ENCODE assay signal across 13 cellular contexts in the genomic region with DNA sequence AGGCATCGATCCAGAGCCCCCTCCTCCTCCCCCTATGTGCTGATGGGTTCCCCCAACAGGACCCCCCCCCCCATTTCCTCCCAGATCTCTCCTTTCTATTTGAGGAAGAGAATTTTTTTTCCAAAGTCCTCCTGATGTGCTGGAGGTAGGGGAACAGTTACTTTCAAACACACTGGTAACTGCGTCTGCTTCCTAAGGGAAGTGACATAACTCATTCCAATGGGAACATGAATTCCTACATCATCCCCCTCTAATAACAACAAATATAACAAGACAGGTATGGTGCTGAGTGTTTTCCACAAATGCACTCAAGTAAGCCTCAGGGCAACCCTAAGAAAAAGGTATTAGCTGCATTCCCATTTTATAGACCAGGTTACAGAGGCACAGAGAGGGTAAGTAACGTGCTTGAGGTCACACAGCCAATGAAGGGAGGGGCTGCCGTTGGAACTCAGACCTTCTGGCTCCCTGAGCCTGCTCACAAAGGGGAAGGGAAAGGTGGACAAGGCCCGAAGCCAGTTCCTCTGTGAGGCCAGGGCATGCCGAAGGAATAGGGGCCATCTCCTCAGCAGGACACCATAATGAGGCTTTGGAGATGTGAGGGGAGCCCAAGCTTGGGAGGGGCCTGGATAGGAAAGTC.
DNase-seq lines count a peak whose midpoint lies in the region; ATAC-seq, FAIRE-seq and TF ChIP-seq lines count a peak whose summit lies in the region.
"Had no signal": no experiment of that assay in that cellular context is flagged by ENCODE, and none has a peak within 500 bp of the region (broad histone marks: within the 10 kb centered on the region; RNA-seq: fewer than 3 reads in every experiment).

No MANE protein-coding gene starts in this region.

- H3K9ac ChIP-seq in K562 (ENCODE audit: insufficient read depth in 1 of 2, low read depth in 2 of 2, low read length in 2 of 2): no peak overlapping the region
- H3K9ac ChIP-seq in stomach smooth muscle (ENCODE audit: low read length in 2 of 2): no peak overlapping the region

- H3K27ac ChIP-seq in K562 (ENCODE audit: extremely low read depth, low read depth, low read length) (no peak overlapping the region), stomach smooth muscle (ENCODE audit: low read length) (peak overlapping the region; percentile 37)
- H3K27ac ChIP-seq: upper lobe of right lung had no signal

- TF ChIP-seq EP300 in K562 (IDR thresholded peaks at IDR 0.05; ENCODE audit: low read length): no peak

- H3K36me3 Mint-ChIP-seq in activated naive CD4-positive, alpha-beta T cell treated with anti-CD3 and anti-CD28 coated beads, Interleukin-2, amount 50 U/mL, for 24 hours: no peaks in the 10 kb centered on the region
- H3K36me3 Mint-ChIP-seq in memory B cell: peaks cover 6% of the 10 kb centered on the region

- POLR2A ChIA-PET in K562 (lab: Yijun Ruan, JAX): no interaction called here

- ATAC-seq in K562 (no peak), memory B cell (ENCODE audit: low read depth) (no peak), GM21619 (IDR thresholded peaks at IDR 0.05; ENCODE audit: unreplicated experiment) (no peak)
- ATAC-seq: upper lobe of right lung had no signal

- TF ChIP-seq RAD21 in K562 (CRISPR knock-in tag; conservative IDR thresholded peaks at IDR 0.05 in 1 of 2, IDR thresholded peaks at IDR 0.05 in 1 of 2): no peak

- intact Hi-C loops in K562 (cut with micrococcal nuclease): loop anchor here (10.0 kb wide), 1 partner anchor 364 kb away; no protein-coding TSS in a partner anchor

- in situ Hi-C loops in K562 (cut with MboI): no loop called here

- H3K27ac Mint-ChIP-seq in activated naive CD4-positive, alpha-beta T cell treated with anti-CD3 and anti-CD28 coated beads, Interleukin-2, amount 50 U/mL, for 24 hours: peak overlapping the region; percentile 49
- peak overlapping the region; percentile 63 for H3K27ac Mint-ChIP-seq in memory B cell
- H3K27ac Mint-ChIP-seq: nephron progenitor cell had no signal

- no peak for TF ChIP-seq POLR2A in K562 (conservative IDR thresholded peaks at IDR 0.05)

- peaks cover 27% of the 10 kb centered on the region for H3K4me1 Mint-ChIP-seq in activated naive CD4-positive, alpha-beta T cell treated with anti-CD3 and anti-CD28 coated beads, Interleukin-2, amount 50 U/mL, for 24 hours
- peaks cover 10% of the 10 kb centered on the region for H3K4me1 Mint-ChIP-seq in memory B cell

- peak overlapping the region; percentile 20 for H3K4me3 Mint-ChIP-seq in activated naive CD4-positive, alpha-beta T cell treated with anti-CD3 and anti-CD28 coated beads, Interleukin-2, amount 50 U/mL, for 24 hours
- no peak overlapping the region for H3K4me3 Mint-ChIP-seq in memory B cell
- H3K4me3 Mint-ChIP-seq: nephron progenitor cell had no signal

- CTCF ChIA-PET in K562 (lab: Yijun Ruan, JAX; ENCODE audit: low intra/inter-chr PET ratio): no interaction called here

- no peak overlapping the region for H3K4me3 ChIP-seq in K562
- H3K4me3 ChIP-seq in stomach smooth muscle (ENCODE audit: low read length in 2 of 2): no peak overlapping the region
- H3K4me3 ChIP-seq: skin epidermis, upper lobe of right lung had no signal

- no peak for FAIRE-seq in K562 (lab: Jason Lieb, UNC)
- FAIRE-seq: RCC 7860 had no signal

- TF ChIP-seq CTCF in K562 (IDR thresholded peaks at IDR 0.05 in 2 of 3, conservative IDR thresholded peaks at IDR 0.05 in 1 of 3; ENCODE audit: insufficient read depth in 2 of 3, low read depth in 1 of 3, low read length in 3 of 3): no peak

- no peaks in the 10 kb centered on the region for H3K27me3 Mint-ChIP-seq in activated naive CD4-positive, alpha-beta T cell treated with anti-CD3 and anti-CD28 coated beads, Interleukin-2, amount 50 U/mL, for 24 hours
- peaks cover 34% of the 10 kb centered on the region for H3K27me3 Mint-ChIP-seq in memory B cell

- H4K20me1 ChIP-seq in K562 (replicated peaks; ENCODE audit: control insufficient read depth, insufficient read depth, low read length): no peaks in the 10 kb centered on the region

- H3K79me2 ChIP-seq in K562 (ENCODE audit: control insufficient read depth, insufficient read depth, low read length): no peaks in the 10 kb centered on the region

- H3K9me1 ChIP-seq in K562 (ENCODE audit: control insufficient read depth, insufficient read depth, low read length): no peaks in the 10 kb centered on the region

- no peak overlapping the region for H3K4me2 ChIP-seq in K562 (ENCODE audit: insufficient read depth, low read length)

- H3K27me3 ChIP-seq in K562 (ENCODE audit: control insufficient read depth in 2 of 2, insufficient read depth in 2 of 2, low read length in 2 of 2): peaks cover 2 to 54% of the 10 kb centered on the region in 2 experiments; a peak in 4 of 5 replicates
- H3K27me3 ChIP-seq in stomach smooth muscle (ENCODE audit: control insufficient read depth in 1 of 2, insufficient read depth in 2 of 2, low read length in 2 of 2): no peaks in the 10 kb centered on the region
- H3K27me3 ChIP-seq: upper lobe of right lung had no signal

- H2AFZ ChIP-seq in K562 (ENCODE audit: low read depth, low read length): no peak overlapping the region

- no peaks in the 10 kb centered on the region for H3K9me3 Mint-ChIP-seq in activated naive CD4-positive, alpha-beta T cell treated with anti-CD3 and anti-CD28 coated beads, Interleukin-2, amount 50 U/mL, for 24 hours
- peaks cover 2% of the 10 kb centered on the region for H3K9me3 Mint-ChIP-seq in memory B cell

- BruUV-seq in K562 (replicated peaks; lab: Mats Ljungman, UMichigan): no TSS peak

- 12% methylated on average over 5 of the region's 6 CpGs for WGBS in K562 (ENCODE audit: insufficient coverage, low coverage, missing lambda C conversion rate)

- H3K9me3 ChIP-seq in K562 (replicated peaks; ENCODE audit: control insufficient read depth, insufficient read depth, low read depth, low read length) (no peaks in the 10 kb centered on the region), stomach smooth muscle (ENCODE audit: control insufficient read depth in 2 of 2, low read length in 2 of 2) (peaks cover 5 to 11% of the 10 kb centered on the region in 2 donors)
- H3K9me3 ChIP-seq: upper lobe of right lung had no signal

- DNase-seq in activated naive CD4-positive, alpha-beta T cell (lab: John Stamatoyannopoulos, UW): no peak
- DNase-seq in K562 (ENCODE audit: extremely low read depth in 1 of 4, low spot score in 3 of 4): no peak
- DNase-seq in memory B cell (ENCODE audit: low spot score in 2 of 2): no peak
- DNase-seq in stimulated activated CD4-positive, alpha-beta T cell treated with anti-CD3 and anti-CD28 coated beads, Interleukin-4, amount 100 ng/mL, for 4 hours: no peak
- no peak for DNase-seq in activated gamma-delta T cell treated with Interleukin-2 at 50 U/mL for 16 hours
- DNase-seq: activated effector memory CD4-positive, alpha-beta T cell treated with Interleukin-2 at 50 U/mL for 16 hours; nephron progenitor cell; upper lobe of right lung had no signal

- H3K4me1 ChIP-seq in K562 (replicated peaks in 1 of 2; ENCODE audit: control insufficient read depth in 2 of 2, insufficient read depth in 2 of 2, low read length in 2 of 2) (peaks cover 0 to 15% of the 10 kb centered on the region in 2 experiments; a peak in 4 of 5 replicates), stomach smooth muscle (ENCODE audit: control insufficient read depth, insufficient read depth, low read length) (peaks cover 31% of the 10 kb centered on the region)

- H3K36me3 ChIP-seq in K562 (ENCODE audit: control insufficient read depth, insufficient read depth, low read length): no peaks in the 10 kb centered on the region
- no peaks in the 10 kb centered on the region for H3K36me3 ChIP-seq in stomach smooth muscle (ENCODE audit: control insufficient read depth in 2 of 2, insufficient read depth in 2 of 2, low read length in 2 of 2)
- H3K36me3 ChIP-seq: upper lobe of right lung had no signal

TF ChIP-seq in K562, 482 proteins besides CTCF, POLR2A, EP300 and RAD21 (continues in another document):
- peak; percentile 82 for TF ChIP-seq BCOR (IDR thresholded peaks at IDR 0.05)
- TF ChIP-seq PPARD (CRISPR knock-in tag; IDR thresholded peaks at IDR 0.05): no peak
- 0 out of 2 replicates have a peak, but pooled peaks have one; percentile 27 for TF ChIP-seq SMARCA5 (IDR thresholded peaks at IDR 0.05)
- TF ChIP-seq HDAC3 (IDR thresholded peaks at IDR 0.05; ENCODE audit: borderline replicate concordance, partially characterized antibody): no peak
- TF ChIP-seq, protein P1, sequence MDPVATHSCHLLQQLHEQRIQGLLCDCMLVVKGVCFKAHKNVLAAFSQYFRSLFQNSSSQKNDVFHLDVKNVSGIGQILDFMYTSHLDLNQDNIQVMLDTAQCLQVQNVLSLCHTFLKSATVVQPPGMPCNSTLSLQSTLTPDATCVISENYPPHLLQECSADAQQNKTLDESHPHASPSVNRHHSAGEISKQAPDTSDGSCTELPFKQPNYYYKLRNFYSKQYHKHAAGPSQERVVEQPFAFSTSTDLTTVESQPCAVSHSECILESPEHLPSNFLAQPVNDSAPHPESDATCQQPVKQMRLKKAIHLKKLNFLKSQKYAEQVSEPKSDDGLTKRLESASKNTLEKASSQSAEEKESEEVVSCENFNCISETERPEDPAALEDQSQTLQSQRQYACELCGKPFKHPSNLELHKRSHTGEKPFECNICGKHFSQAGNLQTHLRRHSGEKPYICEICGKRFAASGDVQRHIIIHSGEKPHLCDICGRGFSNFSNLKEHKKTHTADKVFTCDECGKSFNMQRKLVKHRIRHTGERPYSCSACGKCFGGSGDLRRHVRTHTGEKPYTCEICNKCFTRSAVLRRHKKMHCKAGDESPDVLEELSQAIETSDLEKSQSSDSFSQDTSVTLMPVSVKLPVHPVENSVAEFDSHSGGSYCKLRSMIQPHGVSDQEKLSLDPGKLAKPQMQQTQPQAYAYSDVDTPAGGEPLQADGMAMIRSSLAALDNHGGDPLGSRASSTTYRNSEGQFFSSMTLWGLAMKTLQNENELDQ (CRISPR knock-in tag; IDR thresholded peaks at IDR 0.05; ENCODE audit: borderline replicate concordance): no peak
- TF ChIP-seq RBM14 (IDR thresholded peaks at IDR 0.05; ENCODE audit: borderline replicate concordance, insufficient read depth, low read depth, low read length): no peak
- TF ChIP-seq, protein P2, sequence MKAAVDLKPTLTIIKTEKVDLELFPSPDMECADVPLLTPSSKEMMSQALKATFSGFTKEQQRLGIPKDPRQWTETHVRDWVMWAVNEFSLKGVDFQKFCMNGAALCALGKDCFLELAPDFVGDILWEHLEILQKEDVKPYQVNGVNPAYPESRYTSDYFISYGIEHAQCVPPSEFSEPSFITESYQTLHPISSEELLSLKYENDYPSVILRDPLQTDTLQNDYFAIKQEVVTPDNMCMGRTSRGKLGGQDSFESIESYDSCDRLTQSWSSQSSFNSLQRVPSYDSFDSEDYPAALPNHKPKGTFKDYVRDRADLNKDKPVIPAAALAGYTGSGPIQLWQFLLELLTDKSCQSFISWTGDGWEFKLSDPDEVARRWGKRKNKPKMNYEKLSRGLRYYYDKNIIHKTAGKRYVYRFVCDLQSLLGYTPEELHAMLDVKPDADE (conservative IDR thresholded peaks at IDR 0.05; ENCODE audit: control insufficient read depth, low read depth, low read length): no peak
- TF ChIP-seq RBM25 (IDR thresholded peaks at IDR 0.05; ENCODE audit: low read depth, low read length, severe bottlenecking): peak; percentile 89
- TF ChIP-seq ZFP36 (IDR thresholded peaks at IDR 0.05; ENCODE audit: low read depth, low read length, partially characterized antibody): peak; percentile 75
